10 cellular contexts compared by ENCODE assay signal in the genomic region with DNA sequence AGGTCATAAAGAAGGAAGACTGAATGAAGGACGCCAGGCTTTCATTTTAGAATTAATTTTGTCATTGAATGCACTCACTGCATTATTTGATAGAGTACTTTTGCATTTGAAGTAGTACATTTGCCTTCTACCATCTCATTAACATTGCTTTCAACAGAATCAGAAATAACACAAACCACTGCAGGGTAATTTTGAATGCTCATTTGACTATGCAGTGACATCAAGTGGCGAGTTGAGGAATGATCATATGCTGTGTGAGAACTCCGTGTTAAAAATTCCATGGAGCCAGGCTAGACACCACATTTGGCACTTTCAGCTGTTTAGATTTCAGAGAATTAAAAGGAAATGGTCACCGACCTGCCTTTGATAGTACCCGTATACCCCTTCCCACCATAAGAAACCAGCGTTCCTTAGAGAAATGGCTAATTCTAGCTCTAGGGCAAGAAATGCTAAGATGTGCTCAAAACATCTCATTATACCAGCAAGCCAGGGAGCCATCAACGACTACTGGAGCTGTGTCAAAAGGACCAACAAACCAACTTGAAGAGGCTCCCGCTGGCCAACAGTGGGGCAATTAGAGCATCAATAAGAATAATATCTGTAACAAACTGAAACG. TPM values are rescaled to one million over a fixed set of nuclear protein-coding genes. Genes with fewer than 3 reads are reported as not detected.
A peak's percentile ranks its signal among the peaks of the same experiment; 100 is the strongest.
DNase-seq lines count a peak whose midpoint lies in the region; ATAC-seq and TF ChIP-seq lines count a peak whose summit lies in the region.
"Had no signal": no experiment of that assay in that cellular context is flagged by ENCODE, and none has a peak within 500 bp of the region (broad histone marks: within the 10 kb centered on the region; RNA-seq: fewer than 3 reads in every experiment).

No MANE protein-coding gene starts in this region.

- no peaks in the 10 kb centered on the region for H4K20me1 ChIP-seq in MM.1S (ENCODE audit: insufficient read depth, low read length)
- H4K20me1 ChIP-seq: BLaER1 treated with 17β-estradiol and CSF1 and Interleukin-3, amounts not matched to agents 10 nM and 100 nM had no signal

- H3K9me3 ChIP-seq in MM.1S (replicated peaks; ENCODE audit: insufficient read depth, low read length) (no peaks in the 10 kb centered on the region), testis (no peaks in the 10 kb centered on the region)
- H3K9me3 ChIP-seq: BLaER1 treated with 17β-estradiol and CSF1 and Interleukin-3, amounts not matched to agents 10 nM and 100 nM had no signal

- no peak overlapping the region for H3K4me2 ChIP-seq in MM.1S (ENCODE audit: low read depth, low read length)
- H3K4me2 ChIP-seq: BLaER1 treated with 17β-estradiol and CSF1 and Interleukin-3, amounts not matched to agents 10 nM and 100 nM had no signal

- H3K9me2 ChIP-seq in MM.1S (replicated peaks; ENCODE audit: insufficient read depth, low read length): no peaks in the 10 kb centered on the region

- H3K9ac ChIP-seq in MM.1S (ENCODE audit: low read length): no peak overlapping the region
- H3K9ac ChIP-seq: BLaER1 treated with 17β-estradiol and CSF1 and Interleukin-3, amounts not matched to agents 10 nM and 100 nM had no signal

- H3K27me3 ChIP-seq in MM.1S (replicated peaks; ENCODE audit: insufficient read depth, low read length) (no peaks in the 10 kb centered on the region), testis (no peaks in the 10 kb centered on the region)
- H3K27me3 ChIP-seq: BLaER1 treated with 17β-estradiol and CSF1 and Interleukin-3, amounts not matched to agents 10 nM and 100 nM had no signal

- WGBS in testis, 2 donors: 73 to 80% methylated on average over 9 of the region's 9 CpGs

- H3K4me1 ChIP-seq in MM.1S (ENCODE audit: low read length) (no peaks in the 10 kb centered on the region), testis (no peaks in the 10 kb centered on the region)
- H3K4me1 ChIP-seq: BLaER1 treated with 17β-estradiol and CSF1 and Interleukin-3, amounts not matched to agents 10 nM and 100 nM had no signal

- no peaks in the 10 kb centered on the region for H3K79me2 ChIP-seq in MM.1S (ENCODE audit: low read length)

- intact Hi-C loops in testis (cut with DNase I; ENCODE audit: low total_unique reads): loop anchor here (10.0 kb wide), 1 partner anchor 69 kb away; no protein-coding TSS in a partner anchor

- ATAC-seq in GM18867 (IDR thresholded peaks at IDR 0.05; ENCODE audit: unreplicated experiment): no peak

- TF ChIP-seq CTCF in MM.1S (IDR thresholded peaks at IDR 0.05; ENCODE audit: low read length) (peak; percentile 74), testis (IDR thresholded peaks at IDR 0.05) (peak; percentile 26 to 58 (median 38))

- H2AFZ ChIP-seq in MM.1S (ENCODE audit: low read length): no peak overlapping the region

- H3F3A ChIP-seq in MM.1S (ENCODE audit: insufficient read depth, low read length): no peaks in the 10 kb centered on the region

- no peak for TF ChIP-seq POLR2A in testis (IDR thresholded peaks at IDR 0.05)

- H3K4me3 ChIP-seq in MM.1S (ENCODE audit: low read length) (no peak overlapping the region), testis (no peak overlapping the region)
- H3K4me3 ChIP-seq: BLaER1 treated with 17β-estradiol and CSF1 and Interleukin-3, amounts not matched to agents 10 nM and 100 nM had no signal

- DNase-seq in NCI-H1092 treated with DMSO at 0.1 percent for 48 hours (lab: John Stamatoyannopoulos, UW) (peak; percentile 22), NCI-H1092 (lab: John Stamatoyannopoulos, UW) (no peak), MM.1S (peak; percentile 38), astrocyte of the hippocampus (ENCODE audit: low read depth, low spot score) (peak; percentile 84), iPS-NIHi11 (ENCODE audit: low spot score) (peak; percentile 46), testis (peak; percentile 28)
- DNase-seq in stimulated activated CD4-positive, alpha-beta T cell treated with anti-CD3 and anti-CD28 coated beads, Interleukin-2, amount 100 ng/mL, for 48 hours: no peak

- H3K36me3 ChIP-seq in MM.1S (replicated peaks; ENCODE audit: insufficient read depth, low read length) (peaks cover 5% of the 10 kb centered on the region; the same call in 1 of the 2 replicates), testis (ENCODE audit: low read depth, missing control alignments) (no peaks in the 10 kb centered on the region)

- H3K27ac ChIP-seq in MM.1S (ENCODE audit: low read length) (no peak overlapping the region), testis (no peak overlapping the region)
- H3K27ac ChIP-seq: BLaER1 treated with 17β-estradiol and CSF1 and Interleukin-3, amounts not matched to agents 10 nM and 100 nM had no signal

RNA-seq across cellular contexts. Expression of a gene that starts 16.5 kb away (rescaled TPM):
- 10 to 100 TPM; 48.7 to 55.6 TPM for total RNA-seq in testis
- polyA plus RNA-seq in testis (ENCODE audit: insufficient read depth, low read depth, low replicate concordance): 57.3 TPM

RNA-seq across cellular contexts. Expression of a gene that starts 31.6 kb away (rescaled TPM):
- total RNA-seq in testis: 1 to 10 TPM in 1 of 2 donors, under 1 TPM in 1; 0.68 to 4.0 TPM
- 5.5 TPM for polyA plus RNA-seq in testis (ENCODE audit: insufficient read depth, low read depth, low replicate concordance)
- total RNA-seq: activated CD8-positive, alpha-beta memory T cell treated with anti-CD3 and anti-CD28 coated beads for 36 hours had no signal

Comparison
In these comparisons a context has a peak if more than half of its experiments do, and no peak if none do; other contexts are left out.
1. DNase-seq: peak in NCI-H1092 treated with DMSO at 0.1 percent for 48 hours (single experiment), MM.1S (single experiment), astrocyte of the hippocampus (single experiment), iPS-NIHi11 (single experiment) and testis (single experiment); none in NCI-H1092 (single experiment) and stimulated activated CD4-positive, alpha-beta T cell treated with anti-CD3 and anti-CD28 coated beads, Interleukin-2, amount 100 ng/mL, for 48 hours (0 of 2).